ENCODE assay signal across 18 cellular contexts in the genomic region with DNA sequence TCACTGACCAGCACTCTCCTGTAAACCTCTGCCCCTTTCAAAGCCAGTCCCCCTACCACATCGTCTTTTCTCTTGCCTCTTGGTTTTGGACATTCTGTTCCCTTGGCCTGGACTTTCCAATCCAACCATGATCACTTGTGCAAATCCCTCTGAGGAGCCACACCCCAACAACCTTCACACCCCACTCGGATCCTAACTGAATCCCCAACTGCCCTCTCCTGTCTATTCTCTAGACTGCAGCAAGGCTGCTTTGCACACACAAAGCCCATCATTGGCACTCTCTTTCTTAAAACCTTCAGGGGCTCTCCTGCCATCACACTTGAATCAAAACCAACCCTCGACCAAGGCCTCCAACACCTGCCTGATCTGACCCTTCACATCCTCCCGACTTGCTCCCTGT.
DNase-seq lines count a peak whose midpoint lies in the region; ATAC-seq and TF ChIP-seq lines count a peak whose summit lies in the region.
"Had no signal": no experiment of that assay in that cellular context is flagged by ENCODE, and none has a peak within 500 bp of the region (broad histone marks: within the 10 kb centered on the region; RNA-seq: fewer than 3 reads in every experiment).

No MANE protein-coding gene starts in this region.

- H4K20me1 ChIP-seq in hepatocyte (ENCODE audit: insufficient read depth, poor library complexity, severe bottlenecking): no peaks in the 10 kb centered on the region

- ATAC-seq in sciatic nerve (peak; percentile 52), HG03039 (IDR thresholded peaks at IDR 0.05; ENCODE audit: unreplicated experiment) (no peak)
- ATAC-seq: K562 had no signal

- H3K79me2 ChIP-seq in hepatocyte: no peaks in the 10 kb centered on the region

- H2AFZ ChIP-seq in hepatocyte: no peak overlapping the region
- H2AFZ ChIP-seq: GM23248 had no signal

- TF ChIP-seq CTCF in WERI-Rb-1 (IDR thresholded peaks at IDR 0.05; ENCODE audit: low read depth, low read length) (peak; percentile 63), hepatocyte (IDR thresholded peaks at IDR 0.05; ENCODE audit: poor library complexity) (peak; percentile 5)

- no peaks in the 10 kb centered on the region for H3K4me1 ChIP-seq in hepatocyte (ENCODE audit: insufficient read depth)
- H3K4me1 ChIP-seq: BE2C had no signal

- intact Hi-C loops in sciatic nerve (cut with DNase I): no loop called here

- no peak overlapping the region for H3K4me3 ChIP-seq in WERI-Rb-1 (ENCODE audit: low read depth, low read length)
- H3K4me3 ChIP-seq in hepatocyte: no peak overlapping the region
- H3K4me3 ChIP-seq: GM23248, K562 had no signal

- DNase-seq in NCI-H146 (lab: John Stamatoyannopoulos, UW) (peak; percentile 20), NCI-H146 treated with DMSO at 0.1 percent for 48 hours (lab: John Stamatoyannopoulos, UW; ENCODE audit: unreplicated experiment) (no peak), WERI-Rb-1 (peak; percentile 36), hepatocyte (ENCODE audit: low spot score) (no peak), sciatic nerve (ENCODE audit: low spot score) (no peak), dedifferentiated amniotic fluid mesenchymal stem cell (ENCODE audit: extremely low spot score) (no peak), HPDE6-E6E7 (ENCODE audit: extremely low spot score) (no peak)
- DNase-seq: BE2C; Calu3; CD4-positive, alpha-beta T cell; GM23248; NCI-H1417 treated with DMSO at 0.1 percent for 48 hours; NCI-H2029 treated with DMSO at 0.1 percent for 48 hours; NCI-H510A; SHP77 had no signal

- H3K4me2 ChIP-seq in hepatocyte: no peak overlapping the region

- H3K9me3 ChIP-seq in WERI-Rb-1 (ENCODE audit: severe bottlenecking) (no peaks in the 10 kb centered on the region), hepatocyte (ENCODE audit: low read depth) (no peaks in the 10 kb centered on the region)
- H3K9me3 ChIP-seq: BE2C had no signal

- no peak overlapping the region for H3K27ac ChIP-seq in WERI-Rb-1
- H3K27ac ChIP-seq in hepatocyte: no peak overlapping the region
- H3K27ac ChIP-seq: 22Rv1, GM23248 had no signal

- H3K27me3 ChIP-seq in WERI-Rb-1 (ENCODE audit: insufficient read depth, low read depth, severe bottlenecking) (no peaks in the 10 kb centered on the region), hepatocyte (no peaks in the 10 kb centered on the region)

- H3K36me3 ChIP-seq in WERI-Rb-1 (no peaks in the 10 kb centered on the region), hepatocyte (replicated peaks; ENCODE audit: insufficient read depth, low read depth) (no peaks in the 10 kb centered on the region)
- H3K36me3 ChIP-seq: BE2C had no signal

- 82% methylated on average over 4 of the region's 4 CpGs for WGBS in hepatocyte (ENCODE audit: low lambda C conversion rate, missing lambda C conversion rate)

- H3K9me2 ChIP-seq in hepatocyte (replicated peaks; ENCODE audit: insufficient read depth): no peaks in the 10 kb centered on the region

Comparison
In these comparisons a context has a peak if more than half of its experiments do, and no peak if none do; other contexts are left out.
1. DNase-seq: peak in NCI-H146 (single experiment) and WERI-Rb-1 (single experiment); none in NCI-H146 treated with DMSO at 0.1 percent for 48 hours (single experiment), hepatocyte (single experiment), sciatic nerve (single experiment), dedifferentiated amniotic fluid mesenchymal stem cell (single experiment) and HPDE6-E6E7 (single experiment).